ENCODE assay signal across 17 cellular contexts in genomic region chr13:76038920-76039716, GRCh38.
A peak's percentile ranks its signal among the peaks of the same experiment; 100 is the strongest.
DNase-seq lines count a peak whose midpoint lies in the region; ATAC-seq and TF ChIP-seq lines count a peak whose summit lies in the region.
"Had no signal": no experiment of that assay in that cellular context is flagged by ENCODE, and none has a peak within 500 bp of the region (broad histone marks: within the 10 kb centered on the region; RNA-seq: fewer than 3 reads in every experiment).

No MANE protein-coding gene starts in this region.

- H3K9ac ChIP-seq in NT2/D1 (ENCODE audit: insufficient read length, low read depth): no peak overlapping the region
- no peak overlapping the region for H3K9ac ChIP-seq in colonic mucosa (ENCODE audit: low read depth in 2 of 2, low read length in 2 of 2)

- DNase-seq in AG09309 (ENCODE audit: low read depth) (no peak), H7 (peak; percentile 0), NT2/D1 (ENCODE audit: low read depth, low spot score) (peak; percentile 8), fibroblast of the aortic adventitia (ENCODE audit: low read depth) (no peak), colonic mucosa (no peak)
- no peak for DNase-seq in activated naive CD4-positive, alpha-beta T cell treated with anti-CD3 and anti-CD28 coated beads, Interleukin-2, amount 50 U/mL, for 72 hours (ENCODE audit: low spot score in 2 of 2)
- DNase-seq: activated CD8-positive, alpha-beta T cell treated with anti-CD3 and anti-CD28 coated beads for 36 hours; activated T-cell treated with anti-CD3 and anti-CD28 coated beads, Interleukin-2, amount 50 U/mL, for 48 hours; GDM1; GOT3; mucosa of descending colon; MV-4-11; occipital lobe; testis had no signal

- H3K4me1 ChIP-seq in NT2/D1 (ENCODE audit: insufficient read depth, insufficient read length): no peaks in the 10 kb centered on the region
- no peaks in the 10 kb centered on the region for H3K4me1 ChIP-seq in colonic mucosa
- H3K4me1 ChIP-seq: testis had no signal

- H3K36me3 ChIP-seq in H7 (replicated peaks; ENCODE audit: control insufficient read depth, insufficient read depth, low read length): no peaks in the 10 kb centered on the region
- H3K36me3 ChIP-seq in NT2/D1 (ENCODE audit: insufficient read depth, insufficient read length, low read length): no peaks in the 10 kb centered on the region
- no peaks in the 10 kb centered on the region for H3K36me3 ChIP-seq in colonic mucosa

- no peak for ATAC-seq in HG03439 (IDR thresholded peaks at IDR 0.05; ENCODE audit: unreplicated experiment)
- no peak for ATAC-seq in HG03025 (IDR thresholded peaks at IDR 0.05; ENCODE audit: low FRiP score, unreplicated experiment)
- no peak for ATAC-seq in activated naive CD4-positive, alpha-beta T cell treated with anti-CD3 and anti-CD28 coated beads, Interleukin-2, amount 50 U/mL, for 72 hours
- ATAC-seq: activated CD8-positive, alpha-beta T cell treated with anti-CD3 and anti-CD28 coated beads for 36 hours; mucosa of descending colon had no signal

- H3K9me3 Mint-ChIP-seq in activated naive CD4-positive, alpha-beta T cell treated with anti-CD3 and anti-CD28 coated beads, Interleukin-2, amount 50 U/mL, for 72 hours: no peaks in the 10 kb centered on the region
- H3K9me3 Mint-ChIP-seq: activated CD8-positive, alpha-beta T cell treated with anti-CD3 and anti-CD28 coated beads for 36 hours had no signal

- H3K36me3 Mint-ChIP-seq in activated naive CD4-positive, alpha-beta T cell treated with anti-CD3 and anti-CD28 coated beads, Interleukin-2, amount 50 U/mL, for 72 hours: no peaks in the 10 kb centered on the region

- H3K27ac Mint-ChIP-seq in activated naive CD4-positive, alpha-beta T cell treated with anti-CD3 and anti-CD28 coated beads, Interleukin-2, amount 50 U/mL, for 72 hours: no peak overlapping the region
- H3K27ac Mint-ChIP-seq: activated CD8-positive, alpha-beta T cell treated with anti-CD3 and anti-CD28 coated beads for 36 hours had no signal

- H3K9me3 ChIP-seq in NT2/D1 (ENCODE audit: insufficient read depth, low read length) (no peaks in the 10 kb centered on the region), colonic mucosa (no peaks in the 10 kb centered on the region)
- H3K9me3 ChIP-seq: mucosa of descending colon, testis had no signal

- H3K4me3 ChIP-seq in AG09309 (ENCODE audit: control insufficient read depth, low read depth, low read length) (no peak overlapping the region), H7 (ENCODE audit: insufficient read depth, low read depth, low read length) (no peak overlapping the region), NT2/D1 (ENCODE audit: insufficient read length, low read depth) (no peak overlapping the region), fibroblast of the aortic adventitia (ENCODE audit: low read depth, low read length) (no peak overlapping the region), colonic mucosa (no peak overlapping the region)
- H3K4me3 ChIP-seq: mucosa of descending colon, skin epidermis, testis had no signal

- TF ChIP-seq CTCF in AG09309 (IDR thresholded peaks at IDR 0.05; ENCODE audit: control insufficient read depth, insufficient read depth, low read depth, low read length, missing control alignments) (peak; percentile 23), fibroblast of the aortic adventitia (IDR thresholded peaks at IDR 0.05; ENCODE audit: insufficient read depth, low read length) (peak; percentile 25), colonic mucosa (IDR thresholded peaks at IDR 0.05) (no peak)

- H3K27me3 ChIP-seq in H7 (ENCODE audit: control insufficient read depth, insufficient read depth, low read length) (no peaks in the 10 kb centered on the region), NT2/D1 (ENCODE audit: insufficient read depth, insufficient read length) (no peaks in the 10 kb centered on the region), colonic mucosa (no peaks in the 10 kb centered on the region)
- H3K27me3 ChIP-seq: testis had no signal

- intact Hi-C loops in colonic mucosa (cut with DNase I): no loop called here

- no peak overlapping the region for H3K27ac ChIP-seq in colonic mucosa
- H3K27ac ChIP-seq: skin epidermis, testis had no signal

Comparison
In these comparisons a context has a peak if more than half of its experiments do, and no peak if none do; other contexts are left out.
1. DNase-seq: peak in H7 (single experiment) and NT2/D1 (single experiment); none in AG09309 (single experiment), fibroblast of the aortic adventitia (single experiment), colonic mucosa (single experiment) and activated naive CD4-positive, alpha-beta T cell treated with anti-CD3 and anti-CD28 coated beads, Interleukin-2, amount 50 U/mL, for 72 hours (0 of 2).